ENCODE assay signal across 17 cellular contexts in the genomic region with DNA sequence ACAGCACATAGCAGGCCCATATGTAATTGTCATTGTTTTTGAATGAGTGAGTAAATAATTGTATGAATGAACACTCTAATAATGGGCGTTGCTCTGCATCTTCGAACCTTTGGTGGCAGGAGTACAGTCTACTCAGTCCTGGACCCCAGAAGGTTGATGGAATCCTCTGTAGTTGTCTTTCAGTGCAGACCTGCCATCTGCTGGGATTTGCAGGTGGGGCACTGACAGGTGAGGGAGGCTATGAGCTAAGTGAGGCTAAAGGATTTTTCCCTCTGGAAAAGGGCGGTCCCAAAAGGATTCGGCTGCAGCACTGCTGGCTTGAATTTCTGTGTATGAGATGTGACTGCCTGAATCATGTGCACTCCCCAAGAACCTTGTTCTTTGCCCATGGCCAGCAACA. TPM values are rescaled to one million over a fixed set of nuclear protein-coding genes. Genes with fewer than 3 reads are reported as not detected.
"Had no signal": no experiment of that assay in that cellular context is flagged by ENCODE, and none has a peak within 500 bp of the region (broad histone marks: within the 10 kb centered on the region; RNA-seq: fewer than 3 reads in every experiment).

No MANE protein-coding gene starts in this region.

- DNase-seq: activated B cell treated with CpG ODN at 0.5 μM for 24 hours; activated CD4-positive, alpha-beta T cell treated with anti-CD3 and anti-CD28 coated beads, Interleukin-2, amount 10 ng/mL, durations not matched to agents 24 days and 14 days; activated naive CD4-positive, alpha-beta T cell treated with anti-CD3 and anti-CD28 coated beads, Interleukin-2, amount 10 ng/mL, durations not matched to agents 7 days and 5 days; activated T-cell treated with anti-CD3 and anti-CD28 coated beads for 4 hours; effector CD8-positive, alpha-beta T cell; hypothalamus; immature natural killer cell; left colon; mammary epithelial cell; mucosa of descending colon; naive thymus-derived CD8-positive, alpha-beta T cell; posterior cingulate gyrus; stimulated activated CD4-positive, alpha-beta T cell treated with anti-CD3 and anti-CD28 coated beads, Interleukin-4, amount 100 ng/mL, for 4 hours had no signal

- H3K9me3 ChIP-seq: mucosa of descending colon had no signal

- H3K4me1 Mint-ChIP-seq: immature natural killer cell had no signal

- H3K36me3 Mint-ChIP-seq: activated naive CD4-positive, alpha-beta T cell treated with anti-CD3 and anti-CD28 coated beads, Interleukin-2, amount 10 ng/mL, durations not matched to agents 7 days and 5 days; immature natural killer cell; naive thymus-derived CD8-positive, alpha-beta T cell had no signal

- ATAC-seq: left colon; mucosa of descending colon; naive thymus-derived CD8-positive, alpha-beta T cell had no signal

- H3K4me3 Mint-ChIP-seq: activated B cell treated with CpG ODN at 0.5 μM for 24 hours; activated CD4-positive, alpha-beta T cell treated with anti-CD3 and anti-CD28 coated beads, Interleukin-2, amount 10 ng/mL, durations not matched to agents 24 days and 14 days; activated naive CD4-positive, alpha-beta T cell treated with anti-CD3 and anti-CD28 coated beads, Interleukin-2, amount 10 ng/mL, durations not matched to agents 7 days and 5 days; immature natural killer cell; naive thymus-derived CD8-positive, alpha-beta T cell had no signal

- H3K9me3 Mint-ChIP-seq: activated B cell treated with CpG ODN at 0.5 μM for 24 hours; activated CD4-positive, alpha-beta T cell treated with anti-CD3 and anti-CD28 coated beads, Interleukin-2, amount 10 ng/mL, durations not matched to agents 24 days and 14 days; activated naive CD4-positive, alpha-beta T cell treated with anti-CD3 and anti-CD28 coated beads, Interleukin-2, amount 10 ng/mL, durations not matched to agents 7 days and 5 days; activated T-helper 2 cell treated with anti-CD3 and anti-CD28 coated beads, Interferon-gamma antibody, Interleukin-2, Interleukin-4, amounts not matched to agents 10 μg/mL and 5 μg/mL and 100 μg/mL, durations not matched to agents 14 hours and 24 hours and 36 hours; immature natural killer cell; naive thymus-derived CD8-positive, alpha-beta T cell had no signal

- FAIRE-seq: urothelium cell line had no signal

- H3K27ac Mint-ChIP-seq: activated B cell treated with CpG ODN at 0.5 μM for 24 hours; activated CD4-positive, alpha-beta T cell treated with anti-CD3 and anti-CD28 coated beads, Interleukin-2, amount 10 ng/mL, durations not matched to agents 24 days and 14 days; activated naive CD4-positive, alpha-beta T cell treated with anti-CD3 and anti-CD28 coated beads, Interleukin-2, amount 10 ng/mL, durations not matched to agents 7 days and 5 days; activated T-helper 2 cell treated with anti-CD3 and anti-CD28 coated beads, Interferon-gamma antibody, Interleukin-2, Interleukin-4, amounts not matched to agents 10 μg/mL and 5 μg/mL and 100 μg/mL, durations not matched to agents 14 hours and 24 hours and 36 hours; immature natural killer cell; naive thymus-derived CD8-positive, alpha-beta T cell had no signal

- H3K4me3 ChIP-seq: coronary artery, mucosa of descending colon, skin epidermis had no signal

- H3K27ac ChIP-seq: coronary artery, skin epidermis had no signal

RNA-seq across cellular contexts. Expression of gene PLXNA2, which starts 53.4 kb away (rescaled TPM):
- total RNA-seq: activated CD4-positive, alpha-beta T cell treated with anti-CD3 and anti-CD28 coated beads, Interleukin-2, amount 10 ng/mL, durations not matched to agents 24 days and 14 days had no signal
